In the genomic region with DNA sequence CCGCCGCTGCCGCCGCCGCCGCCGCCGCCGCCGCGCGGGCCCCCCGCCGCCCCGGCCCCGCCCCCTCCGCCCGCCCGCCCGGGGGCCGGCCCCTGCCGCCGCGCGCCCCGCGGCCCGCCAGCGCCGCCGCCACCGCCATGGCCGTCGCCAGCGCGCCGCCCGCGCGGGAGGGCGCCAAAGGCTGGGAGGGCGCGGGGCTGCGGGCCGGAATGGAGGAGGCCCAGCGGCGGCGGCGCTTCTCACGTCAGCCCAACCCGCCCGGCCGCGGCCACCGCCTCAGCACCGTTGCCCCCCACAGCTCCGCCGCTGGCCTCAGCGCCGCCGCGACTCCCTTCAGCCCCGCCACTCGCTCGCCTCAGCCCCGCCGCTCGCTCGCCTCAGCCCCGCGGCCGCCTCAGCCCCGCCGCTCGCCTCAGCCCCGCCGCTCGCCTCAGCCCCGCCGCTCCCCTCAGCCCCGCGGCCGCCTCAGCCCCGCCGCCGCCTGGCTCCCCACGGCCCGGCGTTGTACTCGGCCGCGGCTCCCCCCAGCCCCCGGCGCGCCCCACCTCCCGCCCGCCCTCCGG, we compare ENCODE assay signal across 8 cellular contexts. TPM values are rescaled to one million over a fixed set of nuclear protein-coding genes. Genes with fewer than 3 reads are reported as not detected.
DNase-seq lines count a peak whose midpoint lies in the region; ATAC-seq, FAIRE-seq and TF ChIP-seq lines count a peak whose summit lies in the region.

A gene (minus strand): TSS at position 510 of the 563 bp plus-strand sequence. CDS start 569 bp downstream, outside the sequence.

- in situ Hi-C loops in T47D (cut with HindIII; ENCODE audit: low pct_unique_long_range_greater_than_20kb, low sequenced_read_pairs), result no loop called here

- 0 to 2% (median 1%) methylated on average over 1 to 98 of the region's 98 CpGs for WGBS in small intestine, 3 donors

- no peaks in the 10 kb centered on the region for H3K9me3 ChIP-seq in small intestine (ENCODE audit: control insufficient read depth, low read depth)

- TF ChIP-seq CTCF in C4-2B (conservative IDR thresholded peaks at IDR 0.05), result no peak

- DNase-seq in T-helper 2 cell (peak in 4 of 5 experiments; percentile 24 to 58 (median 34)), T47D (ENCODE audit: low read depth in 1 of 2, low spot score in 1 of 2) (peak; percentile 38 to 57), iPS-NIHi7 (ENCODE audit: extremely low spot score) (peak; percentile 58), small intestine (peak; percentile 31), cerebellar cortex (ENCODE audit: low spot score) (no peak)

- no peaks in the 10 kb centered on the region for H3K27me3 ChIP-seq in small intestine (ENCODE audit: control insufficient read depth in 2 of 2, insufficient read depth in 2 of 2, low read length in 2 of 2)

- H3K27ac ChIP-seq in C4-2B (peak within 1 kb of the TSS; percentile 70), small intestine (ENCODE audit: low read depth in 1 of 2, low read length in 1 of 2) (peak within 1 kb of the TSS; percentile 90 to 98)

- FAIRE-seq in small intestine (lab: Jason Lieb, UNC), result no peak

- H3K4me3 ChIP-seq in small intestine (ENCODE audit: low read depth in 1 of 2, low read length in 2 of 2), result peak within 1 kb of the TSS; percentile 90 to 99

- H3K4me1 ChIP-seq in small intestine (ENCODE audit: control insufficient read depth in 2 of 2, insufficient read depth in 1 of 2, low read depth in 1 of 2, low read length in 1 of 2), result peaks cover 2 to 3% of the 10 kb centered on the region in 2 donors

- peak; percentile 44 for ATAC-seq in GM19328 (IDR thresholded peaks at IDR 0.05; ENCODE audit: unreplicated experiment)
- ATAC-seq in HG03439 (IDR thresholded peaks at IDR 0.05; ENCODE audit: unreplicated experiment), result peak; percentile 46

- H3K36me3 ChIP-seq in small intestine (ENCODE audit: control insufficient read depth in 2 of 2, insufficient read depth in 2 of 2, low read length in 2 of 2), result no peaks in the 10 kb centered on the region

RNA-seq across cellular contexts. Expression of the gene that starts here (rescaled TPM):
- polyA plus RNA-seq in small intestine, result 10 to 100 TPM; 23.5 to 39.5 (median 33.8) TPM
